Comparison of ENCODE assay signal across 16 cellular contexts in the genomic region with DNA sequence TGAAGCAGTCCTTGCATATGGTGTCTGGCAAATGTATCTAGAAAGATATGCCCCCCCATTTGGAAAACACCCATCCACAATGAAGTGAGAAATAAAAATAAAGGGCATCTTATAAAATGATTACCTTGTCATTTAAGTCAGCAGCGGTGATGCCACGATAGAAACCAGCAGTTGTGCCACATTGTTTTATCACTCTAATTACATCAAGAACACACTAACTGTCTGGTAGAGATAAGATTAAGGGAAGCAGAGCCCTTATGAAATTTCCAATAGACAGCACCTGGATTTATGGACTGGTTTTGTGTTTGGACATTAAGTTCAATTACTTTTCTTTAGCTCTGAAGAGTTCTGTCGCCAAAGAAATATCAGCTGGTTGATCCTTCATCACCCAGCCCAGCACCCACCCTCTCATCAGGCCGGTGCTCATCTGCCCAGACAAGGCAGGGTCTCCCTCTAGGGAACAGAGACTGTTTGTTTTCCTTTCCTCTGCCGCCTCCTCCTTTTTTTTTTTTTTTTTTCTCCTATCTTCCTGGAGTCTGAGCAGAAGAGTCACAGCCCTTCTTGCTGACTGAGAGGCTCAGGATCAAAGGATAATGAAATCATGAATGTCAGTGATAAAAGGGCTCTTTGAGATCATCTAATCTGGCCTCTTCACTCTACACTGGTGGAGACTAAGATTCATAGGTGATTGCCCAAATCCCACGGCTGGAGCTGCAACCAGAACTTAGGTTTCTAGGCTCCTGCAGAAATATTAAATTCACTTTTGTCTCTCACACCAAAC.
A peak's percentile ranks its signal among the peaks of the same experiment; 100 is the strongest.
DNase-seq lines count a peak whose midpoint lies in the region; ATAC-seq and TF ChIP-seq lines count a peak whose summit lies in the region.
"Had no signal": no experiment of that assay in that cellular context is flagged by ENCODE, and none has a peak within 500 bp of the region (broad histone marks: within the 10 kb centered on the region; RNA-seq: fewer than 3 reads in every experiment).

No MANE protein-coding gene starts in this region.

- H3K4me3 ChIP-seq in mesendoderm (ENCODE audit: low read length): no peak overlapping the region
- H3K4me3 ChIP-seq: BLaER1, K562 had no signal

- no peaks in the 10 kb centered on the region for H3K36me3 ChIP-seq in mesendoderm (ENCODE audit: control insufficient read depth, insufficient read depth, low read length)
- H3K36me3 ChIP-seq: BLaER1 had no signal

- H4K8ac ChIP-seq in mesendoderm (ENCODE audit: low read depth, low read length): no peak overlapping the region

- H3K79me1 ChIP-seq in mesendoderm (ENCODE audit: low read length): no peaks in the 10 kb centered on the region

- DNase-seq in NCI-H2171 treated with DMSO at 0.1 percent for 48 hours (lab: John Stamatoyannopoulos, UW): peak; percentile 1
- no peak for DNase-seq in NCI-H2171 (lab: John Stamatoyannopoulos, UW)
- DNase-seq in amniotic epithelial cell (ENCODE audit: low read depth): peak; percentile 51
- peak; percentile 6 for DNase-seq in mesendoderm
- no peak for DNase-seq in NCI-H2029 treated with DMSO at 0.1 percent for 48 hours (lab: John Stamatoyannopoulos, UW)
- DNase-seq in GM10266 (ENCODE audit: extremely low spot score): no peak
- DNase-seq: CD4-positive, CD25-positive, alpha-beta regulatory T cell; DMS79 treated with DMSO at 0.1 percent for 48 hours; EL; GDM1; HCEC 1CT; HFFc6 had no signal

- no peaks in the 10 kb centered on the region for H3K79me2 ChIP-seq in mesendoderm (ENCODE audit: control insufficient read depth, insufficient read depth, low read length)

- H3K4me2 ChIP-seq in mesendoderm (ENCODE audit: low read length): no peak overlapping the region
- H3K4me2 ChIP-seq: BLaER1 had no signal

- no peak overlapping the region for H2BK120ac ChIP-seq in mesendoderm (ENCODE audit: low read depth, low read length)

- H3K9ac ChIP-seq in mesendoderm (ENCODE audit: low read length): no peak overlapping the region
- H3K9ac ChIP-seq: BLaER1 had no signal

- H4K5ac ChIP-seq in mesendoderm (ENCODE audit: low read length): no peak overlapping the region

- H2BK5ac ChIP-seq in mesendoderm (ENCODE audit: low read length): no peak overlapping the region

- no peaks in the 10 kb centered on the region for H3K27me3 ChIP-seq in mesendoderm (ENCODE audit: insufficient read depth, low read length, poor library complexity)
- H3K27me3 ChIP-seq: BLaER1 had no signal

- no CpG with 5 or more reads among the region's 6 CpGs for WGBS in mesendoderm (ENCODE audit: extremely low coverage, insufficient coverage, low lambda C conversion rate)

- no peak overlapping the region for H2AK5ac ChIP-seq in mesendoderm (ENCODE audit: low read length)

- H3K18ac ChIP-seq in mesendoderm (ENCODE audit: low read length): no peak overlapping the region

- ATAC-seq in GM18868 (IDR thresholded peaks at IDR 0.05; ENCODE audit: unreplicated experiment): no peak
- ATAC-seq: K562 had no signal

- H3K4me1 ChIP-seq in mesendoderm (ENCODE audit: control insufficient read depth, low read depth, low read length): no peaks in the 10 kb centered on the region
- H3K4me1 ChIP-seq: BLaER1 had no signal

- no peak overlapping the region for H3K27ac ChIP-seq in mesendoderm (ENCODE audit: low read depth, low read length)
- H3K27ac ChIP-seq: 22Rv1, BLaER1 had no signal

- TF ChIP-seq CTCF in GM10266 (IDR thresholded peaks at IDR 0.05; ENCODE audit: control insufficient read depth, insufficient read depth, low read depth, missing control alignments): no peak

- H3K23ac ChIP-seq in mesendoderm (ENCODE audit: low read length): no peak overlapping the region

- H3K4ac ChIP-seq in mesendoderm (ENCODE audit: low read depth, low read length): no peak overlapping the region

- H3K56ac ChIP-seq in mesendoderm (ENCODE audit: low read length): no peak overlapping the region

- no peak overlapping the region for H2BK15ac ChIP-seq in mesendoderm (replicated peaks; ENCODE audit: low read depth)

Comparison
In these comparisons a context has a peak if more than half of its experiments do, and no peak if none do; other contexts are left out.
1. DNase-seq: peak in NCI-H2171 treated with DMSO at 0.1 percent for 48 hours (single experiment), amniotic epithelial cell (single experiment) and mesendoderm (single experiment); none in NCI-H2171 (single experiment), NCI-H2029 treated with DMSO at 0.1 percent for 48 hours (single experiment) and GM10266 (single experiment).